Comparison of ENCODE assay signal across 1 cellular context in genomic region chr17:13437966-13438779, GRCh38.
TF ChIP-seq lines count a peak whose summit lies in the region.

No MANE protein-coding gene starts in this region.

TF ChIP-seq in GM23338, 12 proteins besides CTCF, POLR2A, EP300 and RAD21 (continued from another document):
- TF ChIP-seq ETS1 (IDR thresholded peaks at IDR 0.05) (no peak), EZH2phosphoT487 (IDR thresholded peaks at IDR 0.05; ENCODE audit: unreplicated experiment) (no peak), ZNF331 (CRISPR knock-in tag; IDR thresholded peaks at IDR 0.05; ENCODE audit: low read depth) (no peak), ZNF114 (CRISPR knock-in tag; IDR thresholded peaks at IDR 0.05) (no peak), POLR2AphosphoS5 (IDR thresholded peaks at IDR 0.05; ENCODE audit: low read depth) (no peak), NANOG (IDR thresholded peaks at IDR 0.05; ENCODE audit: borderline replicate concordance) (no peak), ZNF462 (CRISPR knock-in tag; IDR thresholded peaks at IDR 0.05) (no peak)
